1 cellular context compared by ENCODE assay signal in genomic region chr14:56810341-56810740, GRCh38.
TF ChIP-seq lines count a peak whose summit lies in the region.

TSS of gene OTX2 (minus strand) at chr14:56810479. CDS start at chr14:56805456, 5,023 bp downstream.

TF ChIP-seq in GM23338, 12 proteins besides CTCF, POLR2A, EP300 and RAD21 (continued from another document):
- TF ChIP-seq REST (IDR thresholded peaks at IDR 0.05; ENCODE audit: unreplicated experiment) (no peak), ZNF114 (CRISPR knock-in tag; IDR thresholded peaks at IDR 0.05) (no peak)
